ENCODE assay signal across 8 cellular contexts in genomic region chr4:76377922-76378321, GRCh38. TPM values are rescaled to one million over a fixed set of nuclear protein-coding genes. Genes with fewer than 3 reads are reported as not detected.
DNase-seq lines count a peak whose midpoint lies in the region; ATAC-seq and TF ChIP-seq lines count a peak whose summit lies in the region.

No MANE protein-coding gene starts in this region.

- no peak overlapping the region for H2BK20ac ChIP-seq in H9 (ENCODE audit: low read depth, low read length, poor library complexity, severe bottlenecking)

- H3K4me3 ChIP-seq in epithelial cell of proximal tubule (ENCODE audit: low read depth, low read length) = no peak overlapping the region
- H3K4me3 ChIP-seq in retinal pigment epithelial cell (ENCODE audit: low read length) = no peak overlapping the region

- H2BK5ac ChIP-seq in H9 (ENCODE audit: insufficient read length, low read length) = no peak overlapping the region

- no peak overlapping the region for H3K23ac ChIP-seq in H9 (ENCODE audit: insufficient read length, low read depth, low read length)

- H3K4me1 ChIP-seq in H9 (ENCODE audit: insufficient read depth, low read length) = peaks cover 4% of the 10 kb centered on the region; the same call in 1 of the 2 replicates

- no peaks in the 10 kb centered on the region for H3K27me3 ChIP-seq in H9 (ENCODE audit: insufficient read depth, low read length)

- no peak overlapping the region for H2BK15ac ChIP-seq in H9 (ENCODE audit: low read depth, low read length)

- H3K36me3 Mint-ChIP-seq in H9 (ENCODE audit: insufficient read depth in 1 of 3, low read depth in 3 of 3) = peaks cover 10 to 14% (median 13%) of the 10 kb centered on the region in 3 experiments

- H3K23me2 ChIP-seq in H9 (ENCODE audit: insufficient read length, low read depth, low read length, poor library complexity, severe bottlenecking) = no peaks in the 10 kb centered on the region

- no peak overlapping the region for H3K4ac ChIP-seq in H9 (ENCODE audit: low read depth, low read length)

- ATAC-seq in HG03342 (IDR thresholded peaks at IDR 0.05; ENCODE audit: unreplicated experiment) = no peak
- ATAC-seq in GM19452 (IDR thresholded peaks at IDR 0.05; ENCODE audit: unreplicated experiment) = no peak

- no peak overlapping the region for H3K4me3 Mint-ChIP-seq in H9

- H3K9ac ChIP-seq in H9 (ENCODE audit: extremely low read depth, insufficient read length, low read length) = no peak overlapping the region

- H2AFZ ChIP-seq in H9 (ENCODE audit: low read length) = no peak overlapping the region

- H3K14ac ChIP-seq in H9 (ENCODE audit: insufficient read depth, low read length) = no peak overlapping the region

- H3K18ac ChIP-seq in H9 (ENCODE audit: insufficient read length, low read depth, low read length) = no peak overlapping the region

- DNase-seq in H9 (no peak), T-helper 9 cell (peak; percentile 38), epithelial cell of proximal tubule (ENCODE audit: low read depth) (no peak), retinal pigment epithelial cell (ENCODE audit: low read depth) (peak; percentile 1), DMS153 treated with DMSO at 0.1 percent for 48 hours (lab: John Stamatoyannopoulos, UW; ENCODE audit: unreplicated experiment) (no peak)

- no peak overlapping the region for H3K27ac ChIP-seq in C4-2B
- H3K27ac ChIP-seq in H9 (ENCODE audit: insufficient read length, low read depth, low read length) = no peak overlapping the region

- no CpG with 5 or more reads among the region's 5 CpGs for WGBS in H9 (ENCODE audit: extremely low coverage, insufficient read length, low lambda C conversion rate)

- no peaks in the 10 kb centered on the region for H3K79me2 ChIP-seq in H9 (ENCODE audit: insufficient read depth, low read length)

- H3K56ac ChIP-seq in H9 (ENCODE audit: insufficient read length, low read depth, low read length) = no peak overlapping the region

- no peak overlapping the region for H3K27ac Mint-ChIP-seq in H9

- H4K8ac ChIP-seq in H9 (replicated peaks; ENCODE audit: insufficient read length, low read depth, low read length) = no peak overlapping the region

- H4K5ac ChIP-seq in H9 (ENCODE audit: insufficient read length, low read depth, low read length) = no peak overlapping the region

- no peak overlapping the region for H2BK12ac ChIP-seq in H9 (ENCODE audit: insufficient read length, low read depth, low read length)

- no peak overlapping the region for H2BK120ac ChIP-seq in H9 (ENCODE audit: low read depth, low read length, poor library complexity, severe bottlenecking)

- H3K79me1 ChIP-seq in H9 (ENCODE audit: insufficient read depth, low read depth, low read length, poor library complexity, severe bottlenecking) = no peaks in the 10 kb centered on the region

- TF ChIP-seq CTCF in C4-2B (conservative IDR thresholded peaks at IDR 0.05) (peak; percentile 43), H9 (conservative IDR thresholded peaks at IDR 0.05) (peak; percentile 88), epithelial cell of proximal tubule (conservative IDR thresholded peaks at IDR 0.05; ENCODE audit: low read depth, low read length) (peak; percentile 76), retinal pigment epithelial cell (conservative IDR thresholded peaks at IDR 0.05; ENCODE audit: low read depth, low read length) (peak; percentile 74)

- H3K4me1 Mint-ChIP-seq in H9 = peaks cover 33 to 36% of the 10 kb centered on the region in 2 experiments

- no peak overlapping the region for H3T11ph ChIP-seq in H9 (ENCODE audit: low read length)

- H2AK5ac ChIP-seq in H9 (ENCODE audit: insufficient read length, low read length) = no peak overlapping the region

- no peaks in the 10 kb centered on the region for H3K9me3 ChIP-seq in H9 (ENCODE audit: control insufficient read depth, low read depth, low read length)

- H4K91ac ChIP-seq in H9 (ENCODE audit: insufficient read length, low read depth, low read length) = no peak overlapping the region

- no peaks in the 10 kb centered on the region for H3K27me3 Mint-ChIP-seq in H9 (ENCODE audit: low read depth)

- H4K20me1 ChIP-seq in H9 (ENCODE audit: control insufficient read depth, insufficient read depth, insufficient read length) = no peaks in the 10 kb centered on the region

- H3K4me2 ChIP-seq in H9 (ENCODE audit: insufficient read depth, insufficient read length, low read length) = no peak overlapping the region

- peaks cover 20 to 21% of the 10 kb centered on the region in 2 experiments for H3K9me3 Mint-ChIP-seq in H9

RNA-seq across cellular contexts. Expression of gene CCDC158, which starts 43.0 kb away (rescaled TPM):
- total RNA-seq in H9 (2021) (0.09 TPM in 1 of 2 replicates, not detected in the other), epithelial cell of proximal tubule (0.17 TPM in 1 of 2 replicates, not detected in the other)

RNA-seq across cellular contexts. Expression of gene SHROOM3, which starts 57.1 kb away (rescaled TPM):
- 27.0 and 27.6 TPM in 2 replicates for total RNA-seq in H9 (2021)
- total RNA-seq in epithelial cell of proximal tubule = 44.0 and 109 TPM in 2 replicates

Comparison
In these comparisons a context has a peak if more than half of its experiments do, and no peak if none do; other contexts are left out.
1. DNase-seq: peak in T-helper 9 cell (single experiment) and retinal pigment epithelial cell (single experiment); none in H9 (single experiment), epithelial cell of proximal tubule (single experiment) and DMS153 treated with DMSO at 0.1 percent for 48 hours (single experiment).
2. Peak in every context shown above with its lines, with median percentiles within 50 percentile points of each other: CTCF ChIP-seq.